In the genomic region with DNA sequence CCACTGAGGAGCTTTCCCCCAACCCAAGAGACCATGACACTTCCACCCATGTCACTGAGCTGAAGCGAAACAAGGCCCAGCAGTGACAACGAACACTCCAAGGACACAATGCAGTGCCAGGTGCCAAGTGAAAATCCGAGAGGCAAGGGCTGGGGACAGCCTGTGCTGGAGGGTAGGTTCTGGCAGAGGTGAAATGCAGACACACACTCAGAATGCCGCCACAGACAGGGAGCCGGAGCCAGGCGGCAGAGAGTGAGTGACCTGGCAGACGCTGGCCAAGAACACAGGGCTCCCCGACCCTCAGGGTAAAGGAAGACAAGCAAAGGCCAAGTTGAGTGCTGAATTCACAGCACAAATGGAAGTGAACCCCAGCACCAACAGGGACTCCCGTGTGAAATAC, we compare ENCODE assay signal across 13 cellular contexts.
DNase-seq lines count a peak whose midpoint lies in the region; ATAC-seq and TF ChIP-seq lines count a peak whose summit lies in the region.
"Had no signal": no experiment of that assay in that cellular context is flagged by ENCODE, and none has a peak within 500 bp of the region (broad histone marks: within the 10 kb centered on the region; RNA-seq: fewer than 3 reads in every experiment).

No MANE protein-coding gene starts in this region.

- peaks cover 3% of the 10 kb centered on the region for H3K36me3 Mint-ChIP-seq in activated CD4-positive, alpha-beta memory T cell treated with anti-CD3 and anti-CD28 coated beads for 36 hours
- peaks cover 25% of the 10 kb centered on the region for H3K36me3 Mint-ChIP-seq in activated CD4-positive, alpha-beta memory T cell treated with anti-CD3 and anti-CD28 coated beads, Interleukin-2, amount 10 ng/mL, durations not matched to agents 7 days and 5 days (ENCODE audit: low read depth)
- H3K36me3 Mint-ChIP-seq in naive B cell: no peaks in the 10 kb centered on the region

- H3K36me3 ChIP-seq in tibial artery: no peaks in the 10 kb centered on the region

- no peak for TF ChIP-seq CTCF in tibial artery (IDR thresholded peaks at IDR 0.05)

- no peak overlapping the region for H3K4me3 ChIP-seq in tibial artery
- H3K4me3 ChIP-seq: SK-N-MC had no signal

- no peaks in the 10 kb centered on the region for H3K9me3 ChIP-seq in tibial artery

- intact Hi-C loops in activated CD4-positive, alpha-beta memory T cell treated with anti-CD3 and anti-CD28 coated beads for 36 hours (cut with micrococcal nuclease): no loop called here
- intact Hi-C loops in tibial artery (cut with DNase I; ENCODE audit: low total_unique reads): no loop called here

- no peaks in the 10 kb centered on the region for H3K27me3 ChIP-seq in tibial artery

- peak overlapping the region; percentile 3 for H3K27ac ChIP-seq in cingulate gyrus (ENCODE audit: low read depth, low read length)
- H3K27ac ChIP-seq in tibial artery: peak overlapping the region; percentile 62 to 74
- H3K27ac ChIP-seq: SK-N-MC had no signal

- POLR2A ChIA-PET in activated CD4-positive, alpha-beta memory T cell treated with anti-CD3 and anti-CD28 coated beads for 36 hours (lab: Charles Lee): interaction anchor here (0.7 to 1.3 kb wide), 2 partner anchors 40 to 52 kb away, joined by 3 read pairs; no protein-coding TSS in a partner anchor
- POLR2A ChIA-PET in activated CD4-positive, alpha-beta memory T cell treated with anti-CD3 and anti-CD28 coated beads, Interleukin-2, amount 10 ng/mL, durations not matched to agents 7 days and 5 days (lab: Charles Lee): interaction anchor here (1.2 to 2.4 kb wide), 3 partner anchors 30 to 53 kb away, joined by 3 to 18 read pairs (median 14); no protein-coding TSS in a partner anchor

- no peaks in the 10 kb centered on the region for H3K9me3 Mint-ChIP-seq in activated CD4-positive, alpha-beta memory T cell treated with anti-CD3 and anti-CD28 coated beads for 36 hours
- H3K9me3 Mint-ChIP-seq in activated CD4-positive, alpha-beta memory T cell treated with anti-CD3 and anti-CD28 coated beads, Interleukin-2, amount 10 ng/mL, durations not matched to agents 7 days and 5 days: no peaks in the 10 kb centered on the region
- no peaks in the 10 kb centered on the region for H3K9me3 Mint-ChIP-seq in naive B cell

- H3K27me3 Mint-ChIP-seq in activated CD4-positive, alpha-beta memory T cell treated with anti-CD3 and anti-CD28 coated beads for 36 hours: no peaks in the 10 kb centered on the region
- H3K27me3 Mint-ChIP-seq in activated CD4-positive, alpha-beta memory T cell treated with anti-CD3 and anti-CD28 coated beads, Interleukin-2, amount 10 ng/mL, durations not matched to agents 7 days and 5 days: no peaks in the 10 kb centered on the region
- no peaks in the 10 kb centered on the region for H3K27me3 Mint-ChIP-seq in naive B cell

- H3K4me3 Mint-ChIP-seq in activated CD4-positive, alpha-beta memory T cell treated with anti-CD3 and anti-CD28 coated beads for 36 hours: no peak overlapping the region
- H3K4me3 Mint-ChIP-seq in activated CD4-positive, alpha-beta memory T cell treated with anti-CD3 and anti-CD28 coated beads, Interleukin-2, amount 10 ng/mL, durations not matched to agents 7 days and 5 days: no peak overlapping the region
- peak overlapping the region in 4 of 8 donors; percentile 41 to 70 (median 56) for H3K4me3 Mint-ChIP-seq in naive B cell

- peaks cover 0 to 78% (median 51%) of the 10 kb centered on the region in 4 donors for H3K4me1 ChIP-seq in tibial artery

- no peak for DNase-seq in activated CD4-positive, alpha-beta memory T cell treated with anti-CD3 and anti-CD28 coated beads for 36 hours
- no peak for DNase-seq in activated CD4-positive, alpha-beta memory T cell treated with anti-CD3 and anti-CD28 coated beads, Interleukin-2, amount 10 ng/mL, durations not matched to agents 7 days and 5 days
- DNase-seq in naive B cell (no peak), tibial artery (peak in 1 of 2 donors; percentile 65), SHP77 (lab: John Stamatoyannopoulos, UW) (no peak), Kasumi-1 (lab: John Stamatoyannopoulos, UW) (no peak)
- DNase-seq: activated CD4-positive, CD25-positive, alpha-beta regulatory T cell treated with anti-CD3 and anti-CD28 coated beads, Interleukin-2, amount 50 U/mL, for 72 hours; DMS53; HCEC 1CT; NCI-H1694 treated with DMSO at 0.1 percent for 48 hours had no signal

- ATAC-seq in naive B cell (ENCODE audit: low read depth in 2 of 2) (no peak), GM18870 (IDR thresholded peaks at IDR 0.05; ENCODE audit: unreplicated experiment) (no peak)

- CTCF ChIA-PET in activated CD4-positive, alpha-beta memory T cell treated with anti-CD3 and anti-CD28 coated beads for 36 hours (lab: Charles Lee): interaction anchor here (0.9 to 14.0 kb wide), 8 partner anchors 18 to 168 kb away, joined by 3 to 460 read pairs (median 18); no protein-coding TSS in a partner anchor
- CTCF ChIA-PET in activated CD4-positive, alpha-beta memory T cell treated with anti-CD3 and anti-CD28 coated beads, Interleukin-2, amount 10 ng/mL, durations not matched to agents 7 days and 5 days (lab: Charles Lee): interaction anchor here (1.0 to 12.4 kb wide), 9 partner anchors 9 to 165 kb away, joined by 3 to 297 read pairs (median 12); no protein-coding TSS in a partner anchor

- H3K4me1 Mint-ChIP-seq in activated CD4-positive, alpha-beta memory T cell treated with anti-CD3 and anti-CD28 coated beads for 36 hours (ENCODE audit: low read depth): peaks cover 97% of the 10 kb centered on the region
- H3K4me1 Mint-ChIP-seq in activated CD4-positive, alpha-beta memory T cell treated with anti-CD3 and anti-CD28 coated beads, Interleukin-2, amount 10 ng/mL, durations not matched to agents 7 days and 5 days: peaks cover 86% of the 10 kb centered on the region
- peaks cover 69 to 92% (median 90%) of the 10 kb centered on the region in 3 donors for H3K4me1 Mint-ChIP-seq in naive B cell

- H3K27ac Mint-ChIP-seq in activated CD4-positive, alpha-beta memory T cell treated with anti-CD3 and anti-CD28 coated beads for 36 hours: peak overlapping the region; percentile 92
- no peak overlapping the region for H3K27ac Mint-ChIP-seq in activated CD4-positive, alpha-beta memory T cell treated with anti-CD3 and anti-CD28 coated beads, Interleukin-2, amount 10 ng/mL, durations not matched to agents 7 days and 5 days
- H3K27ac Mint-ChIP-seq in naive B cell: peak overlapping the region in 5 of 6 donors; percentile 69 to 93 (median 84)
